In genomic region chr5:68250662-68251298, GRCh38 we compare ENCODE assay signal across 1 cellular context.
TF ChIP-seq lines count a peak whose summit lies in the region.

No MANE protein-coding gene starts in this region.

TF ChIP-seq in HepG2, 621 proteins besides CTCF, POLR2A, EP300 and RAD21 (continued from another document):
- TF ChIP-seq PRDM10 (CRISPR knock-in tag; IDR thresholded peaks at IDR 0.05; ENCODE audit: low read depth) = no peak
